ENCODE assay signal across 8 cellular contexts in the genomic region with DNA sequence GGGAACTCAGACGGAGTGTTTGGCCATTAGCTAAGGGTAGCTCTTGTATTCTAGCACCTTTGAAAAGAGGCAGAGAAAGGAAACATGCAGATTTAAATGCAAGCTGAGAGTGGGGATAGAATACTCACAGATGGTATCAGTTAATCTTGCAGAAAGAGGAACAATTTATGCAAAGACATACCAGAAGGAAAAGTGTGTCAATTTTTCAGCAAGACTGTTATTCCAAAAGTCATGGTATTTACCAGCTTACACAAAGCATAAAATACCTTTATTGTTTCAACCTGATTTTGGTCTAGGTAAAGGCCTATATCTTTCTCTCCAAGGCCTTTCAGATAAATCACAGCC. TPM values are rescaled to one million over a fixed set of nuclear protein-coding genes. Genes with fewer than 3 reads are reported as not detected.
DNase-seq lines count a peak whose midpoint lies in the region; ATAC-seq and TF ChIP-seq lines count a peak whose summit lies in the region.

No MANE protein-coding gene starts in this region.

- no peaks in the 10 kb centered on the region for H3K27me3 Mint-ChIP-seq in dendritic cell treated with granulocyte-macrophage colony-stimulating factor and Interleukin-4, amounts not matched to agents 40 ng/mL and 50 ng/mL, for 4 days
- no peaks in the 10 kb centered on the region for H3K27me3 Mint-ChIP-seq in neural crest cell (ENCODE audit: low read depth)

- peak overlapping the region; percentile 74 for H2AFZ ChIP-seq in KMS-11 (ENCODE audit: low read depth)

- H3K27ac ChIP-seq in BLaER1 (no peak overlapping the region), KMS-11 (peak overlapping the region; percentile 38; the same call in 1 of the 2 replicates)

- H3K27ac Mint-ChIP-seq in dendritic cell treated with granulocyte-macrophage colony-stimulating factor and Interleukin-4, amounts not matched to agents 40 ng/mL and 50 ng/mL, for 4 days: peak overlapping the region; percentile 73
- no peak overlapping the region for H3K27ac Mint-ChIP-seq in neural crest cell (ENCODE audit: unreplicated experiment)

- no peaks in the 10 kb centered on the region for H3K9me3 Mint-ChIP-seq in dendritic cell treated with granulocyte-macrophage colony-stimulating factor and Interleukin-4, amounts not matched to agents 40 ng/mL and 50 ng/mL, for 4 days
- no peaks in the 10 kb centered on the region for H3K9me3 Mint-ChIP-seq in neural crest cell

- no peak for TF ChIP-seq CTCF in KMS-11 (conservative IDR thresholded peaks at IDR 0.05; ENCODE audit: low read depth, low read length)
- TF ChIP-seq CTCF in neural crest cell (conservative IDR thresholded peaks at IDR 0.05): no peak

- H3K4me2 ChIP-seq in BLaER1 (peak overlapping the region; percentile 81), KMS-11 (peak overlapping the region; percentile 32)

- H3K36me3 ChIP-seq in BLaER1 (no peaks in the 10 kb centered on the region), KMS-11 (ENCODE audit: insufficient read depth) (no peaks in the 10 kb centered on the region)

- H3K4me3 ChIP-seq in BLaER1 (peak overlapping the region; percentile 68), KMS-11 (IDR thresholded peaks at IDR 0.05; ENCODE audit: insufficient read depth, low read depth, low read length) (no peak overlapping the region)

- H3K4me1 Mint-ChIP-seq in dendritic cell treated with granulocyte-macrophage colony-stimulating factor and Interleukin-4, amounts not matched to agents 40 ng/mL and 50 ng/mL, for 4 days (ENCODE audit: low read depth): peaks cover 15% of the 10 kb centered on the region
- H3K4me1 Mint-ChIP-seq in neural crest cell: peaks cover 14% of the 10 kb centered on the region

- no peaks in the 10 kb centered on the region for H3K79me2 ChIP-seq in KMS-11 (ENCODE audit: insufficient read depth, low read depth)

- H3K9ac ChIP-seq in BLaER1 (no peak overlapping the region; the same call in 1 of the 2 replicates), KMS-11 (peak overlapping the region; percentile 59; the same call in 1 of the 2 replicates)

- no peaks in the 10 kb centered on the region for H3K9me3 ChIP-seq in BLaER1

- no peak for ATAC-seq in HG03108 (IDR thresholded peaks at IDR 0.05; ENCODE audit: unreplicated experiment)
- no peak for ATAC-seq in GM21576 (IDR thresholded peaks at IDR 0.05; ENCODE audit: unreplicated experiment)

- no peaks in the 10 kb centered on the region; the same call in 1 of the 2 replicates for H3K27me3 ChIP-seq in BLaER1
- H3K27me3 ChIP-seq in KMS-11 (ENCODE audit: insufficient read depth, low read depth): no peaks in the 10 kb centered on the region

- no peaks in the 10 kb centered on the region for H3K36me3 Mint-ChIP-seq in dendritic cell treated with granulocyte-macrophage colony-stimulating factor and Interleukin-4, amounts not matched to agents 40 ng/mL and 50 ng/mL, for 4 days (ENCODE audit: low read depth)
- H3K36me3 Mint-ChIP-seq in neural crest cell (ENCODE audit: low read depth): no peaks in the 10 kb centered on the region

- peak overlapping the region; percentile 88 for H3K4me3 Mint-ChIP-seq in dendritic cell treated with granulocyte-macrophage colony-stimulating factor and Interleukin-4, amounts not matched to agents 40 ng/mL and 50 ng/mL, for 4 days
- peak overlapping the region; percentile 91 for H3K4me3 Mint-ChIP-seq in neural crest cell

- H3K4me1 ChIP-seq in BLaER1: peaks cover 15% of the 10 kb centered on the region
- peaks cover 28% of the 10 kb centered on the region for H3K4me1 ChIP-seq in KMS-11 (ENCODE audit: low read depth, poor library complexity, severe bottlenecking)

- intact Hi-C loops in dendritic cell treated with granulocyte-macrophage colony-stimulating factor and Interleukin-4, amounts not matched to agents 40 ng/mL and 50 ng/mL, for 4 days (cut with micrococcal nuclease): no loop called here

- H4K20me1 ChIP-seq in BLaER1: no peaks in the 10 kb centered on the region
- no peaks in the 10 kb centered on the region for H4K20me1 ChIP-seq in KMS-11 (ENCODE audit: insufficient read depth)

- no peak for DNase-seq in neural crest cell (ENCODE audit: low read depth, low spot score)
- no peak for DNase-seq in activated CD4-positive, alpha-beta T cell treated with anti-CD3 and anti-CD28 coated beads for 48 hours
- DNase-seq in HUDEP-2 (lab: John Stamatoyannopoulos, UW; ENCODE audit: unreplicated experiment in 76 of 76): no peak

RNA-seq across cellular contexts. Expression of gene SLC2A12, which starts 0.3 kb away (rescaled TPM):
- total RNA-seq in neural crest cell: 1.1 and 1.3 TPM in 2 replicates
